ENCODE assay signal across 3 cellular contexts in genomic region chr11:43250309-43250708, GRCh38.
"Had no signal": no experiment of that assay in that cellular context is flagged by ENCODE, and none has a peak within 500 bp of the region (broad histone marks: within the 10 kb centered on the region; RNA-seq: fewer than 3 reads in every experiment).

No MANE protein-coding gene starts in this region.

- DNase-seq: GDM1, GF-D8 had no signal

- H3K4me3 ChIP-seq: GM12878 had no signal
